ENCODE assay signal across 16 cellular contexts in the genomic region with DNA sequence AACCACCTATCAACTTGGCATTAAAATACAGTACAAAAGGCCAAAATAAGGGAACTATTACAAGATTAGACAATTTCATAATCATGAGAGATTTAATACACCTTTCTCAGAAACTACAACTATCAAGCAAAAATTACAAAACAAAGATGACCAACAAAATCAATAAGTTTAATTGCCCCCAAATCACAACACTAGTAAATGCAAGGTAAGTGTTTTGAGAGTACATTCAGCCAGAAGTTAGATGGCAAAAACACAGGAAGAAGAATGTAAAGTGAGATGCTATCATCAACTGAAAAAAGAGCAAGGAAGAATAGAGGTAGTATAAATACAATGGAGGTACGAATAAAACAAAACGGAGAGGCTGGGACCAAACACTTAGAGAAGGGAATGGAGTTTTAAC. TPM values are rescaled to one million over a fixed set of nuclear protein-coding genes. Genes with fewer than 3 reads are reported as not detected.
A peak's percentile ranks its signal among the peaks of the same experiment; 100 is the strongest.
DNase-seq lines count a peak whose midpoint lies in the region; ATAC-seq, FAIRE-seq and TF ChIP-seq lines count a peak whose summit lies in the region.
"Had no signal": no experiment of that assay in that cellular context is flagged by ENCODE, and none has a peak within 500 bp of the region (broad histone marks: within the 10 kb centered on the region; RNA-seq: fewer than 3 reads in every experiment).

No MANE protein-coding gene starts in this region.

- H3K9me2 ChIP-seq in OCI-LY7 (ENCODE audit: insufficient read depth, low read length): no peaks in the 10 kb centered on the region

- CTCF ChIA-PET in OCI-LY7 (lab: Charles Lee; ENCODE audit: unreplicated experiment): no interaction called here

- H3K36me3 Mint-ChIP-seq in activated naive CD8-positive, alpha-beta T cell: peaks cover 11% of the 10 kb centered on the region
- peaks cover 22% of the 10 kb centered on the region for H3K36me3 Mint-ChIP-seq in activated naive CD8-positive, alpha-beta T cell treated with anti-CD3 and anti-CD28 coated beads, Interleukin-2, amount 50 U/mL, for 24 hours (ENCODE audit: low read depth)
- peaks cover 19 to 34% of the 10 kb centered on the region in 2 donors for H3K36me3 Mint-ChIP-seq in stimulated activated naive B cell treated with anti-CD40 and anti-IgM and Interleukin-4, amounts not matched to agents 10 μg/mL and 1 μg/mL and 100 μg/mL, for 72 hours

- H2AFZ ChIP-seq in OCI-LY7 (ENCODE audit: low read length): no peak overlapping the region

- H3K9ac ChIP-seq in iPS-18a (ENCODE audit: low read length): no peak overlapping the region

- no peaks in the 10 kb centered on the region for H4K20me1 ChIP-seq in OCI-LY7 (ENCODE audit: insufficient read depth, low read length)

- TF ChIP-seq POLR2A in transverse colon (IDR thresholded peaks at IDR 0.05): no peak

- TF ChIP-seq EP300 in transverse colon (IDR thresholded peaks at IDR 0.05; ENCODE audit: low read depth): no peak

- H3K4me3 ChIP-seq in OCI-LY7 (ENCODE audit: low read depth, low read length, poor library complexity, severe bottlenecking) (no peak overlapping the region), iPS-18a (ENCODE audit: low read length) (peak overlapping the region; percentile 4), transverse colon (no peak overlapping the region)
- H3K4me3 ChIP-seq: adrenal gland, lower lobe of right lung, ovary, suprapubic skin had no signal

- BruUV-seq in OCI-LY7 (replicated peaks; lab: Mats Ljungman, UMichigan): no TSS peak

- H3K27me3 ChIP-seq in iPS-18a (ENCODE audit: control insufficient read depth, insufficient read depth, low read length): no peaks in the 10 kb centered on the region
- no peaks in the 10 kb centered on the region for H3K27me3 ChIP-seq in transverse colon
- H3K27me3 ChIP-seq: adrenal gland, ovary, suprapubic skin had no signal

- peaks cover 36% of the 10 kb centered on the region for H3K36me3 ChIP-seq in OCI-LY7 (ENCODE audit: insufficient read depth, low read length)
- no peaks in the 10 kb centered on the region for H3K36me3 ChIP-seq in iPS-18a (ENCODE audit: control insufficient read depth, low read depth, low read length)
- H3K36me3 ChIP-seq in transverse colon: peaks cover 0 to 4% (median 0%) of the 10 kb centered on the region in 4 donors
- H3K36me3 ChIP-seq: ovary had no signal

- peak overlapping the region; percentile 91 for H3K4me2 ChIP-seq in OCI-LY7 (ENCODE audit: low read length)

- H3K4me1 ChIP-seq in OCI-LY7 (ENCODE audit: insufficient read depth, low read length, poor library complexity, severe bottlenecking) (peaks cover 34% of the 10 kb centered on the region), iPS-18a (ENCODE audit: control insufficient read depth, low read depth, low read length) (peaks cover 41% of the 10 kb centered on the region), transverse colon (peaks cover 14 to 46% (median 20%) of the 10 kb centered on the region in 4 donors)

- no peaks in the 10 kb centered on the region for H3K9me3 ChIP-seq in OCI-LY7 (ENCODE audit: low read length)
- H3K9me3 ChIP-seq in iPS-18a (ENCODE audit: control insufficient read depth, low read depth, low read length): no peaks in the 10 kb centered on the region
- H3K9me3 ChIP-seq in transverse colon: no peaks in the 10 kb centered on the region
- H3K9me3 ChIP-seq: adrenal gland, lower lobe of right lung, ovary, suprapubic skin had no signal

- TF ChIP-seq CTCF in OCI-LY7 (conservative IDR thresholded peaks at IDR 0.05; ENCODE audit: low read length) (no peak), transverse colon (IDR thresholded peaks at IDR 0.05) (no peak)

- ATAC-seq in activated naive CD8-positive, alpha-beta T cell treated with anti-CD3 and anti-CD28 coated beads, Interleukin-2, amount 50 U/mL, for 24 hours: no peak
- no peak for ATAC-seq in stimulated activated naive B cell treated with anti-CD40 and anti-IgM and Interleukin-4, amounts not matched to agents 10 μg/mL and 1 μg/mL and 100 μg/mL, for 72 hours (replicated peaks)
- no peak for ATAC-seq in HG03045 (IDR thresholded peaks at IDR 0.05; ENCODE audit: unreplicated experiment)
- ATAC-seq: lower lobe of right lung had no signal

- intact Hi-C loops in OCI-LY7 (cut with micrococcal nuclease; ENCODE audit: unreplicated experiment) (no loop called here), transverse colon (cut with DNase I; ENCODE audit: low total_unique reads) (no loop called here)

- H3K79me2 ChIP-seq in OCI-LY7 (ENCODE audit: insufficient read depth, low read depth, low read length): peaks cover 68% of the 10 kb centered on the region

- FAIRE-seq in HTR-8/SVneo (lab: Jason Lieb, UNC): no peak

- no peaks in the 10 kb centered on the region for H3K27me3 Mint-ChIP-seq in activated naive CD8-positive, alpha-beta T cell
- H3K27me3 Mint-ChIP-seq in activated naive CD8-positive, alpha-beta T cell treated with anti-CD3 and anti-CD28 coated beads, Interleukin-2, amount 50 U/mL, for 24 hours: no peaks in the 10 kb centered on the region
- H3K27me3 Mint-ChIP-seq in stimulated activated naive B cell treated with anti-CD40 and anti-IgM and Interleukin-4, amounts not matched to agents 10 μg/mL and 1 μg/mL and 100 μg/mL, for 72 hours: no peaks in the 10 kb centered on the region

- peaks cover 60% of the 10 kb centered on the region for H3K4me1 Mint-ChIP-seq in activated naive CD8-positive, alpha-beta T cell (ENCODE audit: low read depth)
- peaks cover 48% of the 10 kb centered on the region for H3K4me1 Mint-ChIP-seq in activated naive CD8-positive, alpha-beta T cell treated with anti-CD3 and anti-CD28 coated beads, Interleukin-2, amount 50 U/mL, for 24 hours
- H3K4me1 Mint-ChIP-seq in stimulated activated naive B cell treated with anti-CD40 and anti-IgM and Interleukin-4, amounts not matched to agents 10 μg/mL and 1 μg/mL and 100 μg/mL, for 72 hours: peaks cover 35 to 49% of the 10 kb centered on the region in 2 donors

- H3K9me3 Mint-ChIP-seq in activated naive CD8-positive, alpha-beta T cell (ENCODE audit: low read depth): no peaks in the 10 kb centered on the region
- H3K9me3 Mint-ChIP-seq in activated naive CD8-positive, alpha-beta T cell treated with anti-CD3 and anti-CD28 coated beads, Interleukin-2, amount 50 U/mL, for 24 hours: no peaks in the 10 kb centered on the region
- no peaks in the 10 kb centered on the region for H3K9me3 Mint-ChIP-seq in stimulated activated naive B cell treated with anti-CD40 and anti-IgM and Interleukin-4, amounts not matched to agents 10 μg/mL and 1 μg/mL and 100 μg/mL, for 72 hours

- H3K27ac Mint-ChIP-seq in activated naive CD8-positive, alpha-beta T cell: peak overlapping the region; percentile 46
- no peak overlapping the region for H3K27ac Mint-ChIP-seq in activated naive CD8-positive, alpha-beta T cell treated with anti-CD3 and anti-CD28 coated beads, Interleukin-2, amount 50 U/mL, for 24 hours
- H3K27ac Mint-ChIP-seq in stimulated activated naive B cell treated with anti-CD40 and anti-IgM and Interleukin-4, amounts not matched to agents 10 μg/mL and 1 μg/mL and 100 μg/mL, for 72 hours: peak overlapping the region; percentile 39

- DNase-seq in activated naive CD8-positive, alpha-beta T cell treated with anti-CD3 and anti-CD28 coated beads, Interleukin-2, amount 50 U/mL, for 24 hours: no peak
- no peak for DNase-seq in OCI-LY7 (ENCODE audit: low spot score)
- no peak for DNase-seq in stimulated activated naive B cell treated with anti-CD40 and anti-IgM and Interleukin-4, amounts not matched to agents 10 μg/mL and 1 μg/mL and 100 μg/mL, for 72 hours
- DNase-seq in transverse colon: no peak
- DNase-seq in HTR-8/SVneo (ENCODE audit: insufficient read length, low spot score): no peak
- DNase-seq: adrenal gland, DMS79 treated with DMSO at 0.1 percent for 48 hours, head of caudate nucleus, lower lobe of right lung, NCI-H2171 treated with DMSO at 0.1 percent for 48 hours, ovary, SIG-M5 had no signal

- peak overlapping the region; percentile 8 for H3K4me3 Mint-ChIP-seq in activated naive CD8-positive, alpha-beta T cell
- H3K4me3 Mint-ChIP-seq in activated naive CD8-positive, alpha-beta T cell treated with anti-CD3 and anti-CD28 coated beads, Interleukin-2, amount 50 U/mL, for 24 hours: no peak overlapping the region
- peak overlapping the region in 1 of 2 donors; percentile 1 for H3K4me3 Mint-ChIP-seq in stimulated activated naive B cell treated with anti-CD40 and anti-IgM and Interleukin-4, amounts not matched to agents 10 μg/mL and 1 μg/mL and 100 μg/mL, for 72 hours

- POLR2A ChIA-PET in OCI-LY7 (lab: Charles Lee): interaction anchor here (0.6 to 4.3 kb wide), 4 partner anchors 9 to 386 kb away, joined by 3 to 37 read pairs (median 12); no protein-coding TSS in a partner anchor

- in situ Hi-C loops in transverse colon (cut with MboI; ENCODE audit: low pct_ligation_motif_present in 1 of 4, low pct_unique_long_range_greater_than_20kb in 1 of 4, low sequenced_read_pairs in 3 of 4): loop anchor here in 1 of 4 donors (10.0 kb wide), 1 partner anchor 52 kb away; no protein-coding TSS in a partner anchor

- H3K27ac ChIP-seq in OCI-LY7 (ENCODE audit: low read depth, low read length, poor library complexity, severe bottlenecking) (no peak overlapping the region), iPS-18a (ENCODE audit: low read length) (no peak overlapping the region), transverse colon (no peak overlapping the region)
- H3K27ac ChIP-seq: lower lobe of right lung, ovary, suprapubic skin had no signal

- WGBS in transverse colon (ENCODE audit: low coverage in 1 of 2), 2 donors: 88 to 93% methylated on average over 2 of the region's 2 CpGs

RNA-seq across cellular contexts. Expression of a gene that starts 3.2 kb away (rescaled TPM):
- 23.0 and 24.2 TPM in 2 replicates for total RNA-seq in OCI-LY7 (2014; rRNA removed; shearing (Covaris generic))
- total RNA-seq in OCI-LY7 (2022) (26.4 and 31.4 TPM in 2 replicates), transverse colon (10 to 100 TPM in 2 of 4 donors, 1 to 10 TPM in 2; 4.8 to 41.9 (median 18.5) TPM)

RNA-seq across cellular contexts. Expression of a gene that starts 46.7 kb away (rescaled TPM):
- 23.5 and 24.2 TPM in 2 replicates for total RNA-seq in OCI-LY7 (2014; rRNA removed; shearing (Covaris generic))
- total RNA-seq in OCI-LY7 (2022) (33.8 and 39.3 TPM in 2 replicates), transverse colon (10 to 100 TPM in 2 of 4 donors, 1 to 10 TPM in 2; 2.2 to 19.1 (median 12.8) TPM)

RNA-seq across cellular contexts. Expression of a gene that starts 46.9 kb away (rescaled TPM):
- total RNA-seq in OCI-LY7 (2014; rRNA removed; shearing (Covaris generic)): 20.3 and 22.4 TPM in 2 replicates
- total RNA-seq in OCI-LY7 (2022) (11.1 and 11.4 TPM in 2 replicates), transverse colon (10 to 100 TPM in 2 of 4 donors, 1 to 10 TPM in 2; 2.8 to 28.3 (median 14.4) TPM)
